9 cellular contexts compared by ENCODE assay signal in the genomic region with DNA sequence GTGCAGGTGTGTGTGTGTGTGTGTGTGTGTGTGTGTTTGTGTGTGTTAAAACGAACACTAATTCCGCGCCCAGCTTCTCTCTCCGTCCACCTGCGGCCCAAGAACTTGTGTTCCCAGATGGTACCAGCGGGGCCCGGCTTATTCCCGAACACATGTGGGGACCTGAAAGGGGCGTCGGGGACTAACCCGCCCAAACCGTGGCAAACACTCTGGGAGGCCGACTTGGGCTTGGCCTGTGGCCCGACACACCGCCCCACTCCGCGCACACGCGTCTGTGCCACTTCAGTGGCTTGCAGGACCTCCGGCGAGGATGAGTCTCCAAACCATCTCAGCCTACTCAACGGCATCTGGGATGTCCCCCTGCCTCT. TPM values are rescaled to one million over a fixed set of nuclear protein-coding genes. Genes with fewer than 3 reads are reported as not detected.
DNase-seq lines count a peak whose midpoint lies in the region; ATAC-seq, FAIRE-seq and TF ChIP-seq lines count a peak whose summit lies in the region.
"Had no signal": no experiment of that assay in that cellular context is flagged by ENCODE, and none has a peak within 500 bp of the region (broad histone marks: within the 10 kb centered on the region; RNA-seq: fewer than 3 reads in every experiment).

No MANE protein-coding gene starts in this region.

- ATAC-seq in heart right ventricle (peak in 4 of 8 donors; percentile 8 to 41 (median 25)), Right ventricle myocardium inferior (no peak)
- no peak for ATAC-seq in naive thymus-derived CD8-positive, alpha-beta T cell

- peak overlapping the region in 8 of 10 donors; percentile 37 to 73 (median 57) for H3K4me3 Mint-ChIP-seq in naive thymus-derived CD8-positive, alpha-beta T cell

- WGBS in heart right ventricle, 2 donors = 22 to 27% methylated on average over 22 of the region's 22 CpGs

- TF ChIP-seq CTCF in heart right ventricle (IDR thresholded peaks at IDR 0.05) = no peak

- H3K27ac ChIP-seq in heart right ventricle = no peak overlapping the region
- no peak overlapping the region for H3K27ac ChIP-seq in duodenal mucosa (ENCODE audit: low read depth, low read length)
- H3K27ac ChIP-seq: neutrophil had no signal

- no peak overlapping the region for H3K9ac ChIP-seq in duodenal mucosa (ENCODE audit: low read depth in 1 of 2, low read length in 2 of 2)

- peaks cover 11 to 25% (median 23%) of the 10 kb centered on the region in 4 donors for H3K4me1 Mint-ChIP-seq in naive thymus-derived CD8-positive, alpha-beta T cell

- intact Hi-C loops in heart right ventricle (cut with DNase I) (no loop called here), Right ventricle myocardium inferior (cut with DNase I) (no loop called here)

- peaks cover 3 to 23% (median 14%) of the 10 kb centered on the region in 9 donors for H3K4me1 ChIP-seq in heart right ventricle
- H3K4me1 ChIP-seq in duodenal mucosa (ENCODE audit: control insufficient read depth in 1 of 2, insufficient read depth in 2 of 2, low read length in 2 of 2) = peaks cover 0 to 10% of the 10 kb centered on the region in 2 donors

- no peak overlapping the region for H3K27ac Mint-ChIP-seq in naive thymus-derived CD8-positive, alpha-beta T cell

- H3K27me3 ChIP-seq in heart right ventricle (peaks cover 0 to 67% (median 51%) of the 10 kb centered on the region in 7 donors), duodenal mucosa (ENCODE audit: control insufficient read depth in 1 of 2, insufficient read depth in 2 of 2, low read length in 2 of 2) (peaks cover 20 to 39% of the 10 kb centered on the region in 2 donors)

- peaks cover 0 to 14% (median 0%) of the 10 kb centered on the region in 9 donors for H3K9me3 Mint-ChIP-seq in naive thymus-derived CD8-positive, alpha-beta T cell

- peaks cover 32 to 63% (median 37%) of the 10 kb centered on the region in 5 donors for H3K27me3 Mint-ChIP-seq in naive thymus-derived CD8-positive, alpha-beta T cell

- peaks cover 0 to 7% (median 0%) of the 10 kb centered on the region in 3 donors for H3K36me3 Mint-ChIP-seq in naive thymus-derived CD8-positive, alpha-beta T cell

- DNase-seq in heart right ventricle = peak in 1 of 2 donors; percentile 11
- DNase-seq in Right ventricle myocardium inferior (ENCODE audit: missing footprints) = no peak
- DNase-seq in naive thymus-derived CD8-positive, alpha-beta T cell = no peak
- DNase-seq in urothelium cell line (ENCODE audit: low spot score) = peak; percentile 8
- no peak for DNase-seq in COR-L47 (lab: John Stamatoyannopoulos, UW)
- DNase-seq in HCEC 1CT = no peak
- no peak for DNase-seq in stimulated activated CD4-positive, alpha-beta T cell treated with anti-CD3 and anti-CD28 coated beads, Interleukin-1b, Interleukin-23, amount 100 ng/mL, for 48 hours

- peak overlapping the region in 8 of 10 donors; percentile 42 to 61 (median 52) for H3K4me3 ChIP-seq in heart right ventricle
- H3K4me3 ChIP-seq in duodenal mucosa (ENCODE audit: low read depth in 1 of 2, low read length in 2 of 2) = peak overlapping the region; percentile 24 to 28

- H3K36me3 ChIP-seq in heart right ventricle (no peaks in the 10 kb centered on the region), duodenal mucosa (ENCODE audit: control insufficient read depth in 1 of 2, insufficient read depth in 2 of 2, low read length in 2 of 2) (no peaks in the 10 kb centered on the region)
- H3K36me3 ChIP-seq: neutrophil had no signal

- POLR2A ChIA-PET in naive thymus-derived CD8-positive, alpha-beta T cell (lab: Charles Lee) = no interaction called here

- H3K9me3 ChIP-seq in heart right ventricle (no peaks in the 10 kb centered on the region), duodenal mucosa (ENCODE audit: control insufficient read depth in 1 of 2, low read length in 2 of 2) (no peaks in the 10 kb centered on the region)
- H3K9me3 ChIP-seq: neutrophil had no signal

- FAIRE-seq in urothelium cell line (lab: Jason Lieb, UNC) = no peak

RNA-seq across cellular contexts. Expression of a gene that starts 0.9 kb away (rescaled TPM):
- under 1 TPM in 5 of 10 donors, not detected in 5; 0.02 to 0.49 (median 0.26) TPM for total RNA-seq in heart right ventricle
- polyA plus RNA-seq in heart right ventricle = under 1 TPM in 1 of 2 donors, not detected in 1; 0.20 TPM
- not detected for total RNA-seq in Right ventricle myocardium inferior
- total RNA-seq in naive thymus-derived CD8-positive, alpha-beta T cell = not detected
- polyA plus RNA-seq in naive thymus-derived CD8-positive, alpha-beta T cell = not detected
